20 cellular contexts compared by ENCODE assay signal in the genomic region with DNA sequence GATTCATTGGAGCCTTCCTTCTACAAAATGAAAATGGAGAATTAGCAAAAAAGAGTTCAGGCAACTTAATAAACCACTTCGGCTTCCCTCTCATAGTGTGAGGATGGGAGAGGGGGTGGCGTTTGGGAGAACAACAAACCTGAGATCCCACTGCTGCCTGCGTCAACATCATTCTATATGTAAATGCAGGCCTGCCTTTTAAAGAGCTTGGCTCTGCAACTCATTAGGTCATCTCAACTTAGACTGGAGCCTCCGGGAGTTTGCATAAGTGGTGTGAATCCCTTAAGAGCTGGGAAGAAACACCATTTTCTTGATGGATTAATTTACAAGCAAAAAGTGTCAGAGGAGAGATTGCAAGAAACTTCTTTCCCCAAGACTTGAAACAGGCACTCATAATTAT.
"Had no signal": no experiment of that assay in that cellular context is flagged by ENCODE, and none has a peak within 500 bp of the region (broad histone marks: within the 10 kb centered on the region; RNA-seq: fewer than 3 reads in every experiment).

No MANE protein-coding gene starts in this region.

- H3K4me3 Mint-ChIP-seq: immature natural killer cell; memory B cell; natural killer cell treated with Interleukin-12 subunit alpha and Interleukin-12 subunit beta and Interleukin-15 and Interleukin-18, amount 100 ng/mL, for 72 hours; neural progenitor cell; type B pancreatic cell had no signal

- H3K9me3 Mint-ChIP-seq: natural killer cell treated with Interleukin-12 subunit alpha and Interleukin-12 subunit beta and Interleukin-15 and Interleukin-18, amount 100 ng/mL, for 72 hours; neural progenitor cell; type B pancreatic cell had no signal

- H3K9ac ChIP-seq: neural progenitor cell had no signal

- DNase-seq: effector memory CD4-positive, alpha-beta T cell; foreskin keratinocyte; immature natural killer cell; left cardiac atrium; left ventricle myocardium inferior; lower lobe of right lung; midbrain; nucleus accumbens; ovary; small intestine; stimulated activated CD4-positive, alpha-beta T cell treated with anti-CD3 and anti-CD28 coated beads, Interleukin-12 subunit alpha, Interleukin-12 subunit beta, amount 100 ng/mL, for 4 hours; stimulated activated naive CD4-positive, alpha-beta T cell; stomach; substantia nigra had no signal

- H3K27ac ChIP-seq: epithelial cell of prostate, foreskin keratinocyte, left ventricle myocardium inferior, lower lobe of right lung, neural progenitor cell, ovary, right atrium auricular region, stomach had no signal

- H3K36me3 ChIP-seq: left ventricle myocardium inferior, lower lobe of right lung, neural progenitor cell, ovary, right atrium auricular region, stomach had no signal

- H3K4me3 ChIP-seq: left ventricle myocardium inferior, lower lobe of right lung, neural progenitor cell, ovary, right atrium auricular region, stomach had no signal

- H2AFZ ChIP-seq: neural progenitor cell had no signal

- H3K36me3 Mint-ChIP-seq: immature natural killer cell; memory B cell; natural killer cell treated with Interleukin-12 subunit alpha and Interleukin-12 subunit beta and Interleukin-15 and Interleukin-18, amount 100 ng/mL, for 72 hours; neural progenitor cell; type B pancreatic cell had no signal

- H3K4me2 ChIP-seq: neural progenitor cell had no signal

- H3K4me1 ChIP-seq: foreskin keratinocyte, left ventricle myocardium inferior, lower lobe of right lung, right atrium auricular region, stomach had no signal

- H3K27ac Mint-ChIP-seq: immature natural killer cell; memory B cell; natural killer cell treated with Interleukin-12 subunit alpha and Interleukin-12 subunit beta and Interleukin-15 and Interleukin-18, amount 100 ng/mL, for 72 hours; neural progenitor cell; type B pancreatic cell had no signal

- H3K4me1 Mint-ChIP-seq: immature natural killer cell, memory B cell, neural progenitor cell had no signal

- H3K27me3 ChIP-seq: foreskin keratinocyte, neural progenitor cell, ovary, right atrium auricular region, stomach had no signal

- H3K9me3 ChIP-seq: left ventricle myocardium inferior, lower lobe of right lung, ovary, right atrium auricular region, stomach had no signal

- ATAC-seq: foreskin keratinocyte; left cardiac atrium; lower lobe of right lung; natural killer cell treated with Interleukin-12 subunit alpha and Interleukin-12 subunit beta and Interleukin-15 and Interleukin-18, amount 100 ng/mL, for 72 hours had no signal
